Comparison of ENCODE assay signal across 11 cellular contexts in genomic region chr16:57629516-57630401, GRCh38. TPM values are rescaled to one million over a fixed set of nuclear protein-coding genes. Genes with fewer than 3 reads are reported as not detected.
DNase-seq lines count a peak whose midpoint lies in the region; ATAC-seq and TF ChIP-seq lines count a peak whose summit lies in the region.
"Had no signal": no experiment of that assay in that cellular context is flagged by ENCODE, and none has a peak within 500 bp of the region (broad histone marks: within the 10 kb centered on the region; RNA-seq: fewer than 3 reads in every experiment).

No MANE protein-coding gene starts in this region.

- no peak overlapping the region for H2AFZ ChIP-seq in ACC112 (ENCODE audit: low read length, unreplicated experiment)

- no peak overlapping the region for H3K27ac ChIP-seq in ACC112 (ENCODE audit: low read depth, low read length)
- H3K27ac ChIP-seq in Panc1 (ENCODE audit: low read length), result 0 out of 2 replicates have a peak overlapping the region, but pooled peaks have one; percentile 29
- peak overlapping the region; percentile 15 to 18 for H3K27ac ChIP-seq in prostate gland

- POLR2A ChIA-PET in Panc1 (lab: Charles Lee), result interaction anchor here (0.6 to 0.8 kb wide), 2 partner anchors 326 to 998 kb away, joined by 3 to 9 read pairs; no protein-coding TSS in a partner anchor

- H3K4me3 Mint-ChIP-seq in nephron progenitor cell, result no peak overlapping the region

- TF ChIP-seq CTCF in Panc1 (IDR thresholded peaks at IDR 0.05) (no peak), epithelial cell of proximal tubule (conservative IDR thresholded peaks at IDR 0.05; ENCODE audit: low read depth, low read length) (no peak), prostate gland (IDR thresholded peaks at IDR 0.05) (no peak), nephron progenitor cell (IDR thresholded peaks at IDR 0.05) (no peak)

- peaks cover 6% of the 10 kb centered on the region for H3K27me3 Mint-ChIP-seq in nephron progenitor cell (ENCODE audit: low read depth, poor library complexity)

- DNase-seq in Panc1 (ENCODE audit: low read depth, low spot score), result no peak
- no peak for DNase-seq in epithelial cell of proximal tubule (ENCODE audit: low read depth)
- DNase-seq in prostate gland (ENCODE audit: low spot score), result no peak
- no peak for DNase-seq in AG08395 (ENCODE audit: low spot score)
- DNase-seq in nephron progenitor cell, result no peak
- DNase-seq in glomerular visceral epithelial cell (ENCODE audit: extremely low spot score), result no peak
- DNase-seq: activated CD4-positive, alpha-beta T cell treated with anti-CD3 and anti-CD28 coated beads for 4 hours had no signal

- no peaks in the 10 kb centered on the region for H3K79me2 ChIP-seq in ACC112 (ENCODE audit: control insufficient read depth, insufficient read depth, low read length, unreplicated experiment)

- H3K36me3 ChIP-seq in ACC112 (ENCODE audit: insufficient read depth, low read length), result no peaks in the 10 kb centered on the region
- H3K36me3 ChIP-seq in Panc1 (ENCODE audit: control insufficient read depth, insufficient read depth, low read length), result no peaks in the 10 kb centered on the region
- no peaks in the 10 kb centered on the region for H3K36me3 ChIP-seq in prostate gland

- no TSS peak for BruUV-seq in Panc1 (replicated peaks; lab: Mats Ljungman, UMichigan)

- H3K9me3 ChIP-seq in Panc1 (ENCODE audit: control insufficient read depth, insufficient read depth, low read depth, low read length), result no peaks in the 10 kb centered on the region
- no peaks in the 10 kb centered on the region for H3K9me3 ChIP-seq in prostate gland

- H3K27ac Mint-ChIP-seq in nephron progenitor cell, result no peak overlapping the region

- H3K4me1 Mint-ChIP-seq in nephron progenitor cell, result peaks cover 63% of the 10 kb centered on the region

- intact Hi-C loops in Panc1 (cut with micrococcal nuclease; ENCODE audit: unreplicated experiment), result loop anchor here (5.0 kb wide), 1 partner anchor 37 kb away; no protein-coding TSS in a partner anchor
- intact Hi-C loops in prostate gland (cut with DNase I), result no loop called here

- 57% methylated on average over 19 of the region's 22 CpGs for WGBS in prostate gland

- no peaks in the 10 kb centered on the region for H3K9me3 Mint-ChIP-seq in nephron progenitor cell

- no peak for ATAC-seq in Panc1
- no peak for ATAC-seq in HG03432 (IDR thresholded peaks at IDR 0.05; ENCODE audit: unreplicated experiment)

- H3K4me3 ChIP-seq in ACC112 (ENCODE audit: low read depth, low read length) (peak overlapping the region; percentile 72; the same call in 1 of the 2 replicates), Panc1 (ENCODE audit: low read depth in 2 of 2, low read length in 2 of 2) (peak overlapping the region in 1 of 2 experiments; percentile 52; a peak in 2 of 4 replicates), epithelial cell of proximal tubule (ENCODE audit: low read depth, low read length) (peak overlapping the region; percentile 84), prostate gland (peak overlapping the region; percentile 3 to 6)

- H3K27me3 ChIP-seq in ACC112 (ENCODE audit: insufficient read depth, low read length) (no peaks in the 10 kb centered on the region), Panc1 (ENCODE audit: control insufficient read depth, insufficient read depth, low read length) (no peaks in the 10 kb centered on the region), prostate gland (replicated peaks; ENCODE audit: insufficient read depth) (no peaks in the 10 kb centered on the region)

- in situ Hi-C loops in Panc1 (cut with HindIII; ENCODE audit: low pct_unique_long_range_greater_than_20kb, low sequenced_read_pairs), result no loop called here

- no peak for TF ChIP-seq POLR2A in prostate gland (IDR thresholded peaks at IDR 0.05)

- CTCF ChIA-PET in Panc1 (lab: Charles Lee), result interaction anchor here (0.6 kb wide), 1 partner anchor 21 kb away, joined by 9 read pairs; no protein-coding TSS in a partner anchor

- H3K4me1 ChIP-seq in ACC112 (ENCODE audit: control insufficient read depth, insufficient read depth, low read length, unreplicated experiment) (peaks cover 67% of the 10 kb centered on the region), Panc1 (ENCODE audit: control insufficient read depth, insufficient read depth, low read length) (peaks cover 32% of the 10 kb centered on the region), prostate gland (replicated peaks) (peaks cover 13% of the 10 kb centered on the region)

- H3K36me3 Mint-ChIP-seq in nephron progenitor cell (ENCODE audit: low read depth), result no peaks in the 10 kb centered on the region

RNA-seq across cellular contexts. Expression of gene ADGRG1, which starts 1.3 kb away (rescaled TPM):
- total RNA-seq in Panc1 (2021; ENCODE audit: unreplicated experiment) (13.1 TPM), epithelial cell of proximal tubule (33.9 and 101 TPM in 2 replicates), prostate gland (100 to 1,000 TPM in 1 of 2 donors, 10 to 100 TPM in 1; 78.5 to 347 TPM)
- polyA plus RNA-seq in Panc1 (2012; ENCODE audit: insufficient read length), result 6.8 TPM

RNA-seq across cellular contexts. Expression of gene ADGRG3, which starts 38.3 kb away (rescaled TPM):
- total RNA-seq in Panc1 (2021; ENCODE audit: unreplicated experiment) (not detected), epithelial cell of proximal tubule (0.06 TPM in 1 of 2 replicates, not detected in the other), prostate gland (not detected)
- not detected for polyA plus RNA-seq in Panc1 (2012; ENCODE audit: insufficient read length)
- total RNA-seq: HT1080, pulmonary artery endothelial cell had no signal
